Comparison of ENCODE assay signal across 22 cellular contexts in the genomic region with DNA sequence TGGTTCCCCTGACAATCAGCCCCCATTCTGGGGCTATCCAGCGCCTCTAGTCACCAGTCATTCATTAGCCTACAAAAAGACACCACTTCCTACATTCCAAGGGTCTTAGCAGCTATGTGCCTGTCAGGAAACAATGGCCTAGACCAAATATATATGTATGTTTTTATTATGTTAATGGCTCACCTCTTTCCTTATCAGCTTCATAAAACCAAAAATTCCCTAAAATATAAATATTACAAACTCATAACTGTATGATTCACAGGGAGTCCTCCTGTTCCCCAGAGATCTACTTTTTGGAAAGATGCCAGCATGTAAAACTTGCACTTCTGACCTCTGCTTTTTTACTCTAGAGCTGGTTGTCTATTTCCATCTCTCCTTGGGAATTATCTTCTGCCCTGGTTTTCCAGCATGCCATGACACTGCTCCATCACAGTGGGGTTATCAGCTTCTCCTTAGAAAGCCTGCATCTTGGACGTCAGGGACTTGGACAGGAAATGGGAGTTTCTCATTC.
DNase-seq lines count a peak whose midpoint lies in the region; ATAC-seq and TF ChIP-seq lines count a peak whose summit lies in the region.
"Had no signal": no experiment of that assay in that cellular context is flagged by ENCODE, and none has a peak within 500 bp of the region (broad histone marks: within the 10 kb centered on the region; RNA-seq: fewer than 3 reads in every experiment).

No MANE protein-coding gene starts in this region.

- no peaks in the 10 kb centered on the region for H3K9me2 ChIP-seq in hepatocyte (replicated peaks; ENCODE audit: insufficient read depth)

- H3K36me3 ChIP-seq in heart right ventricle: no peaks in the 10 kb centered on the region
- H3K36me3 ChIP-seq in hepatocyte (replicated peaks; ENCODE audit: insufficient read depth, low read depth): no peaks in the 10 kb centered on the region
- H3K36me3 ChIP-seq: lower lobe of right lung, sigmoid colon, vagina had no signal

- peak in 1 of 2 donors; percentile 20 for DNase-seq in heart right ventricle
- DNase-seq in Right ventricle myocardium inferior (ENCODE audit: missing footprints): no peak
- DNase-seq in WTC11 (ENCODE audit: low spot score): no peak
- DNase-seq in fibroblast of the aortic adventitia (ENCODE audit: low read depth): peak; percentile 90
- peak; percentile 22 for DNase-seq in pulmonary artery endothelial cell (ENCODE audit: low read depth, low spot score)
- DNase-seq in epidermal melanocyte (ENCODE audit: insufficient read length, low spot score): no peak
- DNase-seq in hepatocyte (ENCODE audit: low spot score): no peak
- DNase-seq: activated naive CD4-positive, alpha-beta T cell treated with Interleukin-2 at 50 U/mL for 16 hours; CD8-positive, alpha-beta T cell; hippocampal formation; lower lobe of right lung; NCI-H1436 treated with DMSO at 0.1 percent for 48 hours; NCI-H510A treated with DMSO at 0.1 percent for 48 hours; PC-9; sigmoid colon; stimulated activated naive CD4-positive, alpha-beta T cell; T-cell had no signal

- no peaks in the 10 kb centered on the region for H3K27me3 Mint-ChIP-seq in WTC11 (ENCODE audit: low read depth)
- H3K27me3 Mint-ChIP-seq: central memory CD8-positive, alpha-beta T cell; T-cell had no signal

- peaks cover 28% of the 10 kb centered on the region for H3K4me1 Mint-ChIP-seq in WTC11
- H3K4me1 Mint-ChIP-seq: T-cell had no signal

- CTCF ChIA-PET in WTC11 (lab: Charles Lee): interaction anchor here (1.2 kb wide), 1 partner anchor 52 kb away, joined by 3 read pairs; no protein-coding TSS in a partner anchor

- H3K27ac ChIP-seq in heart right ventricle: no peak overlapping the region
- no peak overlapping the region for H3K27ac ChIP-seq in hepatocyte
- H3K27ac ChIP-seq: A549, lower lobe of right lung, PC-9, sigmoid colon, vagina had no signal

- H3K4me2 ChIP-seq in hepatocyte: no peak overlapping the region
- H3K4me2 ChIP-seq: A549, PC-9 had no signal

- TF ChIP-seq CTCF in heart right ventricle (IDR thresholded peaks at IDR 0.05): no peak
- TF ChIP-seq CTCF in WTC11 (IDR thresholded peaks at IDR 0.05): no peak
- TF ChIP-seq CTCF in fibroblast of the aortic adventitia (IDR thresholded peaks at IDR 0.05; ENCODE audit: insufficient read depth, low read length): no peak
- TF ChIP-seq CTCF in hepatocyte (IDR thresholded peaks at IDR 0.05; ENCODE audit: poor library complexity): no peak

- no peak overlapping the region for H3K4me3 ChIP-seq in heart right ventricle
- H3K4me3 ChIP-seq in fibroblast of the aortic adventitia (ENCODE audit: low read depth, low read length): no peak overlapping the region
- H3K4me3 ChIP-seq in hepatocyte: no peak overlapping the region
- H3K4me3 ChIP-seq: A549, lower lobe of right lung, PC-9, sigmoid colon, vagina had no signal

- H3K79me2 ChIP-seq in hepatocyte: no peaks in the 10 kb centered on the region

- no peaks in the 10 kb centered on the region for H3K9me3 Mint-ChIP-seq in WTC11
- H3K9me3 Mint-ChIP-seq: CD8-positive, alpha-beta T cell; central memory CD8-positive, alpha-beta T cell; T-cell had no signal

- intact Hi-C loops in heart right ventricle (cut with DNase I) (no loop called here), Right ventricle myocardium inferior (cut with DNase I) (no loop called here)

- H3K27me3 ChIP-seq in heart right ventricle: no peaks in the 10 kb centered on the region
- no peaks in the 10 kb centered on the region for H3K27me3 ChIP-seq in hepatocyte
- H3K27me3 ChIP-seq: sigmoid colon, vagina had no signal

- H3K4me1 ChIP-seq in heart right ventricle (peaks cover 0 to 13% (median 0%) of the 10 kb centered on the region in 9 donors), hepatocyte (ENCODE audit: insufficient read depth) (no peaks in the 10 kb centered on the region)
- H3K4me1 ChIP-seq: A549, sigmoid colon, vagina had no signal

- H3K9me3 ChIP-seq in heart right ventricle (no peaks in the 10 kb centered on the region), hepatocyte (ENCODE audit: low read depth) (no peaks in the 10 kb centered on the region)
- H3K9me3 ChIP-seq: A549, lower lobe of right lung, sigmoid colon, vagina had no signal

- no peak overlapping the region for H3K27ac Mint-ChIP-seq in WTC11
- H3K27ac Mint-ChIP-seq: CD8-positive, alpha-beta T cell; T-cell had no signal

- H4K20me1 ChIP-seq in hepatocyte (ENCODE audit: insufficient read depth, poor library complexity, severe bottlenecking): no peaks in the 10 kb centered on the region

- no peak overlapping the region for H2AFZ ChIP-seq in hepatocyte
- H2AFZ ChIP-seq: PC-9 had no signal

- ATAC-seq in heart right ventricle: peak in 7 of 8 donors; percentile 35 to 79 (median 62)
- ATAC-seq in Right ventricle myocardium inferior: no peak
- ATAC-seq in WTC11: peak; percentile 62
- no peak for ATAC-seq in HG02798 (IDR thresholded peaks at IDR 0.05; ENCODE audit: poor library complexity, unreplicated experiment)
- ATAC-seq: A549; activated CD4-positive, CD25-positive, alpha-beta regulatory T cell treated with anti-CD3 and anti-CD28 coated beads, Interleukin-2, amount 50 U/mL, for 24 hours; CD8-positive, alpha-beta T cell; lower lobe of right lung; T-cell had no signal

- no peak overlapping the region for H3K4me3 Mint-ChIP-seq in WTC11
- H3K4me3 Mint-ChIP-seq: CD8-positive, alpha-beta T cell; central memory CD8-positive, alpha-beta T cell; T-cell had no signal

- H3K36me3 Mint-ChIP-seq in WTC11: no peaks in the 10 kb centered on the region
- H3K36me3 Mint-ChIP-seq: CD8-positive, alpha-beta T cell; T-cell had no signal

- WGBS in heart right ventricle, 2 donors: 48 to 61% methylated on average over 2 of the region's 2 CpGs
- WGBS in hepatocyte (ENCODE audit: low lambda C conversion rate, missing lambda C conversion rate): 60% methylated on average over 2 of the region's 2 CpGs

- POLR2A ChIA-PET in WTC11 (lab: Charles Lee): no interaction called here

TF ChIP-seq in WTC11, 78 proteins besides CTCF, POLR2A, EP300 and RAD21 (continues in another document):
- no peak for TF ChIP-seq NFE2L1 (CRISPR knock-in tag; IDR thresholded peaks at IDR 0.05)
- TF ChIP-seq, protein P1, sequence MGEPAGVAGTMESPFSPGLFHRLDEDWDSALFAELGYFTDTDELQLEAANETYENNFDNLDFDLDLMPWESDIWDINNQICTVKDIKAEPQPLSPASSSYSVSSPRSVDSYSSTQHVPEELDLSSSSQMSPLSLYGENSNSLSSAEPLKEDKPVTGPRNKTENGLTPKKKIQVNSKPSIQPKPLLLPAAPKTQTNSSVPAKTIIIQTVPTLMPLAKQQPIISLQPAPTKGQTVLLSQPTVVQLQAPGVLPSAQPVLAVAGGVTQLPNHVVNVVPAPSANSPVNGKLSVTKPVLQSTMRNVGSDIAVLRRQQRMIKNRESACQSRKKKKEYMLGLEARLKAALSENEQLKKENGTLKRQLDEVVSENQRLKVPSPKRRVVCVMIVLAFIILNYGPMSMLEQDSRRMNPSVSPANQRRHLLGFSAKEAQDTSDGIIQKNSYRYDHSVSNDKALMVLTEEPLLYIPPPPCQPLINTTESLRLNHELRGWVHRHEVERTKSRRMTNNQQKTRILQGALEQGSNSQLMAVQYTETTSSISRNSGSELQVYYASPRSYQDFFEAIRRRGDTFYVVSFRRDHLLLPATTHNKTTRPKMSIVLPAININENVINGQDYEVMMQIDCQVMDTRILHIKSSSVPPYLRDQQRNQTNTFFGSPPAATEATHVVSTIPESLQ (CRISPR knock-in tag; IDR thresholded peaks at IDR 0.05): no peak
- TF ChIP-seq PRDM15 (CRISPR knock-in tag; IDR thresholded peaks at IDR 0.05): no peak
- no peak for TF ChIP-seq TCF7 (CRISPR knock-in tag; IDR thresholded peaks at IDR 0.05; ENCODE audit: low read depth)

Comparison
In these comparisons a context has a peak if more than half of its experiments do, and no peak if none do; other contexts are left out.
1. ATAC-seq: peak in heart right ventricle (7 of 8) and WTC11 (single experiment); none in Right ventricle myocardium inferior (single experiment) and HG02798 (single experiment).
2. DNase-seq: peak in fibroblast of the aortic adventitia (single experiment) and pulmonary artery endothelial cell (single experiment); none in Right ventricle myocardium inferior (single experiment), WTC11 (single experiment), epidermal melanocyte (single experiment) and hepatocyte (single experiment).